ENCODE assay signal across 1 cellular context in genomic region chr21:42496839-42497202, GRCh38.
TF ChIP-seq lines count a peak whose summit lies in the region.

No MANE protein-coding gene starts in this region.

TF ChIP-seq in GM23338, 12 proteins besides CTCF, POLR2A, EP300 and RAD21 (continued from another document):
- TF ChIP-seq ZNF462 (CRISPR knock-in tag; IDR thresholded peaks at IDR 0.05) (no peak), STAT1 (IDR thresholded peaks at IDR 0.05; ENCODE audit: unreplicated experiment) (no peak), JUNB (IDR thresholded peaks at IDR 0.05; ENCODE audit: unreplicated experiment) (no peak), CREB1 (CRISPR knock-in tag; IDR thresholded peaks at IDR 0.05; ENCODE audit: low read depth) (no peak), ETS1 (IDR thresholded peaks at IDR 0.05) (no peak), EZH2 (IDR thresholded peaks at IDR 0.05; ENCODE audit: low read depth, unreplicated experiment) (no peak), POLR2AphosphoS5 (IDR thresholded peaks at IDR 0.05; ENCODE audit: low read depth) (no peak; the same call in 1 of the 2 replicates), NANOG (IDR thresholded peaks at IDR 0.05; ENCODE audit: borderline replicate concordance) (no peak), EZH2phosphoT487 (IDR thresholded peaks at IDR 0.05; ENCODE audit: unreplicated experiment) (no peak), ZNF331 (CRISPR knock-in tag; IDR thresholded peaks at IDR 0.05; ENCODE audit: low read depth) (no peak), REST (IDR thresholded peaks at IDR 0.05; ENCODE audit: unreplicated experiment) (no peak)
